Comparison of ENCODE assay signal across 14 cellular contexts in the genomic region with DNA sequence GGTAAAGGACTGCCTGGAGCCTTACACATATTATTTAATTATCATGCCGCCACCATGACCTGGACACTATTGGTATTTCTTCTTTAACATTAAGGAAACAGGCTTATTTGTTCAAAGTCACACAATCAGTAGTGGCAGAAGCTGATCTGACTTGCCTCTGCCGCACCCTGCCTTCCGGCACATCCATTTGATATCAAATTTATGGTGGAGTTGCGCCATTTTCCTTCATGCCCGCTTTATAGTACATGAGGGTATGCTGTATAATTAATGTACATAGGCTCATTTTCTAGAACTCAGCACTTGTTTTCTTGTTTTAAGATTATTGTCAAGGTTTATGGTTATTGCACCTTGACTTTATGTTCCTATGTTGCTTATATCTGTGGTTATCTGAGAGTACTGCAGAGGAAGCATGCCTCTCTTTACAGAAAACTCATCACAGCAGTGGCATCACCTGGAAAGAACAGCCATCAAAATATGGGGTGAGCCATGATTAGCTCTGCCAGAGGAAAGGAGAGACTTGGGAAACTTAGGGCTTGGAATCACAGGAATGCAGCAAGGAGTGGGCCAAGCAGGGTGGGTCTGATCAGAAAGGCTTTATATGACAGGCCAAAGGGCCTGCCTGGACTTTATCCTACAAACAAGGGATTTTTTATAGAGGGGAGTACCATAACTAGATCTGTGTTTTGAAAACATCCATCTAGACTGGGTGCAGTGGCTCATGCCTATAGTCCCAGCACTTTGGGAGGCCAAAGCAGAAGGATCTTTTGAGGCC.
DNase-seq lines count a peak whose midpoint lies in the region; ATAC-seq and TF ChIP-seq lines count a peak whose summit lies in the region.
"Had no signal": no experiment of that assay in that cellular context is flagged by ENCODE, and none has a peak within 500 bp of the region (broad histone marks: within the 10 kb centered on the region; RNA-seq: fewer than 3 reads in every experiment).

No MANE protein-coding gene starts in this region.

- H4K20me1 ChIP-seq in Loucy (ENCODE audit: insufficient read depth, low read length, poor library complexity, severe bottlenecking), result no peaks in the 10 kb centered on the region

- peak overlapping the region; percentile 49 for H3K9ac ChIP-seq in Loucy (ENCODE audit: low read depth, low read length, poor library complexity, severe bottlenecking)
- H3K9ac ChIP-seq in mucosa of rectum (ENCODE audit: low read depth in 1 of 2, low read length in 2 of 2), result no peak overlapping the region
- H3K9ac ChIP-seq: GM23248 had no signal

- no peak overlapping the region for H2AFZ ChIP-seq in Loucy (ENCODE audit: low read length)
- H2AFZ ChIP-seq: GM23248 had no signal

- in situ Hi-C loops in GM13977 (cut with MboI; ENCODE audit: low pct_unique_long_range_greater_than_20kb, low sequenced_read_pairs, unreplicated experiment), result no loop called here

- H3K36me3 ChIP-seq in Loucy (ENCODE audit: insufficient read depth, low read length) (no peaks in the 10 kb centered on the region), esophagus muscularis mucosa (no peaks in the 10 kb centered on the region), mucosa of rectum (ENCODE audit: control insufficient read depth in 2 of 2, insufficient read depth in 2 of 2, low read length in 2 of 2) (no peaks in the 10 kb centered on the region), stomach (no peaks in the 10 kb centered on the region)
- H3K36me3 ChIP-seq: BE2C had no signal

- H3K79me2 ChIP-seq in Loucy (ENCODE audit: insufficient read depth, low read length), result no peaks in the 10 kb centered on the region

- peaks cover 4% of the 10 kb centered on the region; the same call in 1 of the 2 replicates for H3F3A ChIP-seq in Loucy (ENCODE audit: low read depth)

- H3K27me3 ChIP-seq in Loucy (ENCODE audit: insufficient read depth, low read length, poor library complexity, severe bottlenecking), result no peaks in the 10 kb centered on the region
- peaks cover 0 to 35% (median 0%) of the 10 kb centered on the region in 4 donors for H3K27me3 ChIP-seq in esophagus muscularis mucosa
- no peaks in the 10 kb centered on the region for H3K27me3 ChIP-seq in mucosa of rectum (ENCODE audit: control insufficient read depth in 2 of 2, insufficient read depth in 2 of 2, low read length in 2 of 2)
- H3K27me3 ChIP-seq in stomach, result peaks cover 0 to 23% (median 3%) of the 10 kb centered on the region in 3 donors
- H3K27me3 ChIP-seq: BE2C had no signal

- WGBS in esophagus muscularis mucosa, result 95% methylated on average over 5 of the region's 5 CpGs
- WGBS in stomach, 5 donors, result 91 to 96% (median 93%) methylated on average over 5 of the region's 5 CpGs

- no peaks in the 10 kb centered on the region for H3K9me2 ChIP-seq in Loucy (replicated peaks; ENCODE audit: low read depth, low read length)

- H3K4me2 ChIP-seq in Loucy (ENCODE audit: low read depth, low read length, poor library complexity, severe bottlenecking), result peak overlapping the region; percentile 55

- H3K4me3 ChIP-seq in Loucy (ENCODE audit: low read length, poor library complexity, severe bottlenecking) (no peak overlapping the region), esophagus muscularis mucosa (no peak overlapping the region), mucosa of rectum (ENCODE audit: low read length in 2 of 2) (peak overlapping the region in 1 of 2 donors; percentile 13), stomach (no peak overlapping the region)
- H3K4me3 ChIP-seq: GM23248 had no signal

- DNase-seq in esophagus muscularis mucosa (ENCODE audit: extremely low spot score) (peak; percentile 70), ureter (ENCODE audit: low spot score) (peak; percentile 26), GM13977 (ENCODE audit: low spot score) (no peak), stomach (no peak)
- DNase-seq in activated naive CD8-positive, alpha-beta T cell treated with anti-CD3 and anti-CD28 coated beads, Interleukin-2, amount 50 U/mL, for 24 hours, result no peak
- DNase-seq: BE2C; CD4-positive, alpha-beta memory T cell; GF-D8; GM23248 had no signal

- intact Hi-C loops in esophagus muscularis mucosa (cut with DNase I) (no loop called here), stomach (cut with DNase I; ENCODE audit: low total_unique reads) (no loop called here)

- H3K9me3 ChIP-seq in Loucy (ENCODE audit: insufficient read depth, low read depth, low read length) (no peaks in the 10 kb centered on the region), esophagus muscularis mucosa (peaks cover 0 to 5% (median 2%) of the 10 kb centered on the region in 4 donors), mucosa of rectum (ENCODE audit: control insufficient read depth in 2 of 2, low read length in 2 of 2) (no peaks in the 10 kb centered on the region), stomach (no peaks in the 10 kb centered on the region)
- H3K9me3 ChIP-seq: BE2C had no signal

- no peak for ATAC-seq in activated naive CD8-positive, alpha-beta T cell treated with anti-CD3 and anti-CD28 coated beads, Interleukin-2, amount 50 U/mL, for 24 hours
- ATAC-seq: HCT116 had no signal

- H3K9me3 Mint-ChIP-seq in activated naive CD8-positive, alpha-beta T cell treated with anti-CD3 and anti-CD28 coated beads, Interleukin-2, amount 50 U/mL, for 24 hours, result no peaks in the 10 kb centered on the region
- H3K9me3 Mint-ChIP-seq: CD4-positive, alpha-beta memory T cell had no signal

- H3K36me3 Mint-ChIP-seq in activated naive CD8-positive, alpha-beta T cell treated with anti-CD3 and anti-CD28 coated beads, Interleukin-2, amount 50 U/mL, for 24 hours (ENCODE audit: low read depth), result no peaks in the 10 kb centered on the region
- H3K36me3 Mint-ChIP-seq: CD4-positive, alpha-beta memory T cell had no signal

- no peak overlapping the region for H3K27ac Mint-ChIP-seq in activated naive CD8-positive, alpha-beta T cell treated with anti-CD3 and anti-CD28 coated beads, Interleukin-2, amount 50 U/mL, for 24 hours
- H3K27ac Mint-ChIP-seq: CD4-positive, alpha-beta memory T cell had no signal

- no peak for TF ChIP-seq CTCF in Loucy (conservative IDR thresholded peaks at IDR 0.05; ENCODE audit: low read length)
- no peak for TF ChIP-seq CTCF in esophagus muscularis mucosa (IDR thresholded peaks at IDR 0.05)
- no peak for TF ChIP-seq CTCF in GM13977 (IDR thresholded peaks at IDR 0.05; ENCODE audit: extremely low read depth, insufficient read depth, missing control alignments)
- TF ChIP-seq CTCF in stomach (IDR thresholded peaks at IDR 0.05), result no peak

- H3K4me3 Mint-ChIP-seq in activated naive CD8-positive, alpha-beta T cell treated with anti-CD3 and anti-CD28 coated beads, Interleukin-2, amount 50 U/mL, for 24 hours, result no peak overlapping the region
- H3K4me3 Mint-ChIP-seq: CD4-positive, alpha-beta memory T cell had no signal

- TF ChIP-seq POLR2A in esophagus muscularis mucosa (IDR thresholded peaks at IDR 0.05; ENCODE audit: low read depth), result no peak
- no peak for TF ChIP-seq POLR2A in stomach (IDR thresholded peaks at IDR 0.05)

- peaks cover 8% of the 10 kb centered on the region for H3K27me3 Mint-ChIP-seq in activated naive CD8-positive, alpha-beta T cell treated with anti-CD3 and anti-CD28 coated beads, Interleukin-2, amount 50 U/mL, for 24 hours

- H3K27ac ChIP-seq in esophagus muscularis mucosa (replicated peaks in 1 of 4), result no peak overlapping the region
- peak overlapping the region; percentile 22 to 43 for H3K27ac ChIP-seq in mucosa of rectum (ENCODE audit: low read depth in 2 of 2, low read length in 2 of 2)
- H3K27ac ChIP-seq in stomach, result no peak overlapping the region
- H3K27ac ChIP-seq: C4-2B, GM23248, HL-60 had no signal

- H3K4me1 ChIP-seq in Loucy (ENCODE audit: insufficient read depth, low read length, poor library complexity, severe bottlenecking) (peaks cover 33% of the 10 kb centered on the region), esophagus muscularis mucosa (no peaks in the 10 kb centered on the region), mucosa of rectum (ENCODE audit: control insufficient read depth in 2 of 2, insufficient read depth in 2 of 2, low read length in 2 of 2) (peaks cover 4 to 8% of the 10 kb centered on the region in 2 donors), stomach (no peaks in the 10 kb centered on the region)
- H3K4me1 ChIP-seq: BE2C had no signal

- peaks cover 10% of the 10 kb centered on the region for H3K4me1 Mint-ChIP-seq in activated naive CD8-positive, alpha-beta T cell treated with anti-CD3 and anti-CD28 coated beads, Interleukin-2, amount 50 U/mL, for 24 hours

- TF ChIP-seq EP300 in esophagus muscularis mucosa (IDR thresholded peaks at IDR 0.05), result no peak
- TF ChIP-seq EP300 in stomach (IDR thresholded peaks at IDR 0.05), result no peak

Comparison
In these comparisons a context has a peak if more than half of its experiments do, and no peak if none do; other contexts are left out.
1. DNase-seq: peak in esophagus muscularis mucosa (single experiment) and ureter (single experiment); none in activated naive CD8-positive, alpha-beta T cell treated with anti-CD3 and anti-CD28 coated beads, Interleukin-2, amount 50 U/mL, for 24 hours (single experiment), GM13977 (single experiment) and stomach (single experiment).
2. H3K27ac ChIP-seq: peak in mucosa of rectum (2 of 2); none in esophagus muscularis mucosa (0 of 4) and stomach (0 of 5).